ENCODE assay signal across 25 cellular contexts in genomic region chr11:130560000-130560852, GRCh38.
"Had no signal": no experiment of that assay in that cellular context is flagged by ENCODE, and none has a peak within 500 bp of the region (broad histone marks: within the 10 kb centered on the region; RNA-seq: fewer than 3 reads in every experiment).

No MANE protein-coding gene starts in this region.

- H3K27me3 Mint-ChIP-seq: stimulated activated naive CD8-positive, alpha-beta T cell treated with anti-CD3 and anti-CD28 coated beads, Interleukin-15, amount 100 ng/mL, for 72 hours had no signal

- H3K4me3 ChIP-seq: body of pancreas, gastroesophageal sphincter, heart left ventricle, suprapubic skin, transverse colon had no signal

- H3K36me3 Mint-ChIP-seq: activated CD4-positive, alpha-beta memory T cell treated with anti-CD3 and anti-CD28 coated beads for 36 hours; activated CD8-positive, alpha-beta memory T cell treated with anti-CD3 and anti-CD28 coated beads, Interleukin-2, amount 10 ng/mL, durations not matched to agents 7 days and 5 days; activated naive CD8-positive, alpha-beta T cell treated with anti-CD3 and anti-CD28 coated beads, Interleukin-2, amount 10 ng/mL, durations not matched to agents 7 days and 5 days had no signal

- H3K27ac ChIP-seq: body of pancreas, gastroesophageal sphincter, heart left ventricle, suprapubic skin, transverse colon had no signal

- H3K36me3 ChIP-seq: gastroesophageal sphincter, heart left ventricle, suprapubic skin, transverse colon had no signal

- H3K9me3 ChIP-seq: body of pancreas, gastroesophageal sphincter, heart left ventricle, suprapubic skin, transverse colon had no signal

- FAIRE-seq: colon, endometrium had no signal

- H3K4me1 ChIP-seq: gastroesophageal sphincter had no signal

- H3K4me1 Mint-ChIP-seq: activated B cell treated with CpG ODN at 0.5 μM for 24 hours; activated CD8-positive, alpha-beta memory T cell treated with anti-CD3 and anti-CD28 coated beads, Interleukin-2, amount 10 ng/mL, durations not matched to agents 7 days and 5 days; activated naive CD8-positive, alpha-beta T cell treated with anti-CD3 and anti-CD28 coated beads, Interleukin-2, amount 10 ng/mL, durations not matched to agents 7 days and 5 days; stimulated activated naive CD8-positive, alpha-beta T cell treated with anti-CD3 and anti-CD28 coated beads, Interleukin-15, amount 100 ng/mL, for 72 hours had no signal

- H3K27me3 ChIP-seq: body of pancreas, gastroesophageal sphincter, heart left ventricle, suprapubic skin, transverse colon had no signal

- ATAC-seq: activated CD8-positive, alpha-beta memory T cell treated with anti-CD3 and anti-CD28 coated beads, Interleukin-2, amount 10 ng/mL, durations not matched to agents 7 days and 5 days; body of pancreas; gastroesophageal sphincter; left ventricle myocardium superior; stimulated activated naive CD8-positive, alpha-beta T cell treated with anti-CD3 and anti-CD28 coated beads, Interleukin-15, amount 100 ng/mL, for 72 hours had no signal

- H3K4me3 Mint-ChIP-seq: activated B cell treated with CpG ODN at 0.5 μM for 24 hours; activated CD4-positive, alpha-beta memory T cell treated with anti-CD3 and anti-CD28 coated beads for 36 hours; activated CD8-positive, alpha-beta memory T cell treated with anti-CD3 and anti-CD28 coated beads, Interleukin-2, amount 10 ng/mL, durations not matched to agents 7 days and 5 days; activated naive CD8-positive, alpha-beta T cell treated with anti-CD3 and anti-CD28 coated beads, Interleukin-2, amount 10 ng/mL, durations not matched to agents 7 days and 5 days; nephron progenitor cell; stimulated activated naive CD8-positive, alpha-beta T cell treated with anti-CD3 and anti-CD28 coated beads, Interleukin-15, amount 100 ng/mL, for 72 hours had no signal

- DNase-seq: activated B cell treated with CpG ODN at 0.5 μM for 24 hours; activated CD4-positive, alpha-beta memory T cell treated with anti-CD3 and anti-CD28 coated beads for 36 hours; activated CD4-positive, alpha-beta T cell treated with anti-CD3 and anti-CD28 coated beads for 4 hours; activated CD8-positive, alpha-beta memory T cell treated with anti-CD3 and anti-CD28 coated beads, Interleukin-2, amount 10 ng/mL, durations not matched to agents 7 days and 5 days; activated naive CD4-positive, alpha-beta T cell treated with Interleukin-2 at 50 U/mL for 16 hours; activated naive CD8-positive, alpha-beta T cell treated with anti-CD3 and anti-CD28 coated beads, Interleukin-2, amount 10 ng/mL, durations not matched to agents 7 days and 5 days; body of pancreas; erythroblast; heart left ventricle; kidney glomerular epithelial cell; left ventricle myocardium superior; nephron progenitor cell; occipital lobe; posterior cingulate gyrus; stimulated activated CD4-positive, alpha-beta T cell treated with anti-CD3 and anti-CD28 coated beads, Interleukin-15, amount 100 ng/mL, for 24 hours; stimulated activated CD4-positive, alpha-beta T cell treated with anti-CD3 and anti-CD28 coated beads, Interleukin-2, amount 100 ng/mL, for 48 hours; stimulated activated naive CD8-positive, alpha-beta T cell treated with anti-CD3 and anti-CD28 coated beads, Interleukin-15, amount 100 ng/mL, for 72 hours; T-helper 1 cell; T-helper 9 cell; transverse colon had no signal

- H3K9me3 Mint-ChIP-seq: activated naive CD8-positive, alpha-beta T cell treated with anti-CD3 and anti-CD28 coated beads, Interleukin-2, amount 10 ng/mL, durations not matched to agents 7 days and 5 days; activated T-helper 2 cell treated with anti-CD3 and anti-CD28 coated beads, Interferon-gamma antibody, Interleukin-2, Interleukin-4, amounts not matched to agents 10 μg/mL and 5 μg/mL and 100 μg/mL, durations not matched to agents 14 hours and 24 hours and 36 hours had no signal

- H3K27ac Mint-ChIP-seq: activated B cell treated with CpG ODN at 0.5 μM for 24 hours; activated CD4-positive, alpha-beta memory T cell treated with anti-CD3 and anti-CD28 coated beads for 36 hours; activated CD8-positive, alpha-beta memory T cell treated with anti-CD3 and anti-CD28 coated beads, Interleukin-2, amount 10 ng/mL, durations not matched to agents 7 days and 5 days; activated naive CD8-positive, alpha-beta T cell treated with anti-CD3 and anti-CD28 coated beads, Interleukin-2, amount 10 ng/mL, durations not matched to agents 7 days and 5 days; activated T-helper 2 cell treated with anti-CD3 and anti-CD28 coated beads, Interferon-gamma antibody, Interleukin-2, Interleukin-4, amounts not matched to agents 10 μg/mL and 5 μg/mL and 100 μg/mL, durations not matched to agents 14 hours and 24 hours and 36 hours; nephron progenitor cell; stimulated activated naive CD8-positive, alpha-beta T cell treated with anti-CD3 and anti-CD28 coated beads, Interleukin-15, amount 100 ng/mL, for 72 hours had no signal
